ENCODE assay signal across 1 cellular context in genomic region chr3:66038726-66039589, GRCh38.
A peak's percentile ranks its signal among the peaks of the same experiment; 100 is the strongest.
TF ChIP-seq lines count a peak whose summit lies in the region.

TSS of gene MAGI1 (minus strand) at chr3:66038918. CDS start at chr3:66038308, 610 bp downstream.

TF ChIP-seq in HepG2, 621 proteins besides CTCF, POLR2A, EP300 and RAD21 (continued from another document and continues in another):
- TF ChIP-seq RFX5 (IDR thresholded peaks at IDR 0.05; ENCODE audit: low read depth, low read length) (0 out of 2 replicates have a peak, but pooled peaks have one; percentile 12), ZFP1 (CRISPR knock-in tag; IDR thresholded peaks at IDR 0.05) (peak; percentile 67; the same call in 1 of the 2 replicates), ZNF883 (CRISPR knock-in tag; IDR thresholded peaks at IDR 0.05; ENCODE audit: not compliant biosample characterization) (no peak), ZNF75D (CRISPR knock-in tag; IDR thresholded peaks at IDR 0.05; ENCODE audit: borderline replicate concordance) (0 out of 2 replicates have a peak, but pooled peaks have one; percentile 76), BCL3 (CRISPR knock-in tag; IDR thresholded peaks at IDR 0.05) (peak; percentile 25; the same call in 1 of the 2 replicates), FOXA1 (IDR thresholded peaks at IDR 0.05) (no peak), FOXA1 (CRISPR knock-in tag; IDR thresholded peaks at IDR 0.05) (0 out of 2 replicates have a peak, but pooled peaks have one; percentile 1), ARID5B (CRISPR knock-in tag; IDR thresholded peaks at IDR 0.05) (0 out of 2 replicates have a peak, but pooled peaks have one; percentile 1), KLF9 (CRISPR knock-in tag; IDR thresholded peaks at IDR 0.05; ENCODE audit: low read depth) (no peak), RBM22 (optimal IDR thresholded peaks at IDR 0.05; ENCODE audit: low read length) (peak; percentile 34), ZSCAN25 (CRISPR knock-in tag; IDR thresholded peaks at IDR 0.05) (peak; percentile 28; the same call in 1 of the 2 replicates), ZNF264 (CRISPR knock-in tag; IDR thresholded peaks at IDR 0.05) (0 out of 2 replicates have a peak, but pooled peaks have one; percentile 23), KDM5B (CRISPR knock-in tag; IDR thresholded peaks at IDR 0.05; ENCODE audit: borderline replicate concordance) (peak; percentile 16; the same call in 1 of the 2 replicates), ZNF781 (CRISPR knock-in tag; IDR thresholded peaks at IDR 0.05; ENCODE audit: borderline replicate concordance, not compliant biosample characterization) (peak; percentile 49), SRSF1 (optimal IDR thresholded peaks at IDR 0.05; ENCODE audit: low read depth, low read length) (peak; percentile 62), SOX6 (IDR thresholded peaks at IDR 0.05) (no peak), SOX6 (CRISPR knock-in tag; IDR thresholded peaks at IDR 0.05) (peak; percentile 89), KDM5A (IDR thresholded peaks at IDR 0.05; ENCODE audit: borderline replicate concordance, low read length) (peak; percentile 42; the same call in 1 of the 2 replicates), ZHX1 (CRISPR knock-in tag; IDR thresholded peaks at IDR 0.05; ENCODE audit: low read depth) (no peak), HIVEP1 (CRISPR knock-in tag; IDR thresholded peaks at IDR 0.05) (peak; percentile 48; the same call in 1 of the 2 replicates), GFI1 (CRISPR knock-in tag; IDR thresholded peaks at IDR 0.05; ENCODE audit: borderline replicate concordance) (peak; percentile 3; the same call in 1 of the 2 replicates), SAP130 (CRISPR knock-in tag; IDR thresholded peaks at IDR 0.05; ENCODE audit: low read depth) (peak; percentile 67; the same call in 1 of the 2 replicates), ATF1 (CRISPR knock-in tag; IDR thresholded peaks at IDR 0.05) (no peak), ARID4A (CRISPR knock-in tag; IDR thresholded peaks at IDR 0.05; ENCODE audit: borderline replicate concordance) (peak; percentile 61), REST (IDR thresholded peaks at IDR 0.05; ENCODE audit: borderline replicate concordance in 1 of 2, low read depth in 1 of 2, low read length in 2 of 2) (peak in 1 of 2 experiments; percentile 23; a peak in 1 of 4 replicates), REPIN1 (CRISPR knock-in tag; IDR thresholded peaks at IDR 0.05; ENCODE audit: borderline replicate concordance, low read depth) (0 out of 2 replicates have a peak, but pooled peaks have one; percentile 17), CSRNP2 (CRISPR knock-in tag; conservative IDR thresholded peaks at IDR 0.05; ENCODE audit: low read depth) (no peak), UBTF (CRISPR knock-in tag; IDR thresholded peaks at IDR 0.05) (0 out of 2 replicates have a peak, but pooled peaks have one; percentile 7), HIC2 (CRISPR knock-in tag; IDR thresholded peaks at IDR 0.05; ENCODE audit: low read depth) (peak; percentile 34; the same call in 1 of the 2 replicates), SP2 (CRISPR knock-in tag; IDR thresholded peaks at IDR 0.05) (peak; percentile 92), MED13 (CRISPR knock-in tag; IDR thresholded peaks at IDR 0.05) (no peak), KLF6 (CRISPR knock-in tag; IDR thresholded peaks at IDR 0.05) (peak; percentile 64; the same call in 1 of the 2 replicates), IRX3 (CRISPR knock-in tag; IDR thresholded peaks at IDR 0.05; ENCODE audit: borderline replicate concordance, low read depth) (0 out of 2 replicates have a peak, but pooled peaks have one; percentile 26), ZNF530 (CRISPR knock-in tag; IDR thresholded peaks at IDR 0.05; ENCODE audit: low read depth) (no peak)
